Comparison of ENCODE assay signal across 9 cellular contexts in genomic region chr10:11724938-11725776, GRCh38. TPM values are rescaled to one million over a fixed set of nuclear protein-coding genes. Genes with fewer than 3 reads are reported as not detected.
DNase-seq lines count a peak whose midpoint lies in the region; ATAC-seq and TF ChIP-seq lines count a peak whose summit lies in the region.
"Had no signal": no experiment of that assay in that cellular context is flagged by ENCODE, and none has a peak within 500 bp of the region (broad histone marks: within the 10 kb centered on the region; RNA-seq: fewer than 3 reads in every experiment).

No MANE protein-coding gene starts in this region.

- peaks cover 6% of the 10 kb centered on the region for H3K9me3 Mint-ChIP-seq in activated CD8-positive, alpha-beta T cell treated with anti-CD3 and anti-CD28 coated beads, Interleukin-2, amount 10 ng/mL, durations not matched to agents 7 days and 5 days (ENCODE audit: insufficient read depth)

- H3K27me3 Mint-ChIP-seq in activated CD8-positive, alpha-beta T cell treated with anti-CD3 and anti-CD28 coated beads, Interleukin-2, amount 10 ng/mL, durations not matched to agents 7 days and 5 days (ENCODE audit: low read depth), result peaks cover 35% of the 10 kb centered on the region

- H3K4me1 ChIP-seq in heart right ventricle, result peaks cover 0 to 6% (median 0%) of the 10 kb centered on the region in 9 donors

- no peaks in the 10 kb centered on the region for H3K36me3 ChIP-seq in heart right ventricle
- H3K36me3 ChIP-seq: BLaER1 treated with 17β-estradiol and CSF1 and Interleukin-3, amounts not matched to agents 10 nM and 100 nM had no signal

- H3K4me1 Mint-ChIP-seq in activated CD8-positive, alpha-beta T cell treated with anti-CD3 and anti-CD28 coated beads, Interleukin-2, amount 10 ng/mL, durations not matched to agents 7 days and 5 days (ENCODE audit: low read depth), result peaks cover 4% of the 10 kb centered on the region

- H3K9me3 ChIP-seq in heart right ventricle, result peaks cover 0 to 6% (median 0%) of the 10 kb centered on the region in 11 donors

- intact Hi-C loops in heart right ventricle (cut with DNase I), result loop anchor here in 9 of 10 donors (1.0 to 10.0 kb wide), 4 partner anchors 110 to 210 kb away; partner anchors contain the start of gene USP6NL (in 1 of the 9)
- intact Hi-C loops in sciatic nerve (cut with DNase I), result loop anchor here (5.0 kb wide), 1 partner anchor 208 kb away; no protein-coding TSS in a partner anchor

- H3K27ac ChIP-seq in heart right ventricle, result no peak overlapping the region
- H3K27ac ChIP-seq: BLaER1 treated with 17β-estradiol and CSF1 and Interleukin-3, amounts not matched to agents 10 nM and 100 nM had no signal

- POLR2A ChIA-PET in activated CD8-positive, alpha-beta T cell treated with anti-CD3 and anti-CD28 coated beads, Interleukin-2, amount 10 ng/mL, durations not matched to agents 7 days and 5 days (lab: Charles Lee), result no interaction called here

- peak; percentile 72 for ATAC-seq in GM21526 (IDR thresholded peaks at IDR 0.05; ENCODE audit: low FRiP score, unreplicated experiment)
- peak; percentile 60 for ATAC-seq in activated CD8-positive, alpha-beta T cell treated with anti-CD3 and anti-CD28 coated beads, Interleukin-2, amount 10 ng/mL, durations not matched to agents 7 days and 5 days
- ATAC-seq in heart right ventricle, result peak; percentile 62 to 86 (median 79)
- ATAC-seq in sciatic nerve, result peak; percentile 86

- DNase-seq in NCI-H1417 (lab: John Stamatoyannopoulos, UW) (peak in 2 of 3 experiments; percentile 41 to 51), NCI-H1417 treated with DMSO at 0.1 percent for 48 hours (lab: John Stamatoyannopoulos, UW) (no peak), M059J (ENCODE audit: low read depth) (peak; percentile 43), heart right ventricle (peak in 1 of 2 donors; percentile 27), sciatic nerve (ENCODE audit: low spot score) (peak; percentile 47)
- DNase-seq in activated CD8-positive, alpha-beta T cell treated with anti-CD3 and anti-CD28 coated beads, Interleukin-2, amount 10 ng/mL, durations not matched to agents 7 days and 5 days, result peak; percentile 33
- DNase-seq in stimulated activated CD4-positive, alpha-beta T cell treated with anti-CD3 and anti-CD28 coated beads, Interleukin-1b, Interleukin-23, amount 100 ng/mL, for 48 hours, result no peak

- no peaks in the 10 kb centered on the region for H3K27me3 ChIP-seq in heart right ventricle
- H3K27me3 ChIP-seq: BLaER1 treated with 17β-estradiol and CSF1 and Interleukin-3, amounts not matched to agents 10 nM and 100 nM had no signal

- TF ChIP-seq CTCF in heart right ventricle (IDR thresholded peaks at IDR 0.05), result peak; percentile 48 to 83 (median 74)

- no peak overlapping the region for H3K27ac Mint-ChIP-seq in activated CD8-positive, alpha-beta T cell treated with anti-CD3 and anti-CD28 coated beads, Interleukin-2, amount 10 ng/mL, durations not matched to agents 7 days and 5 days

- no peak overlapping the region for H3K4me3 ChIP-seq in heart right ventricle
- H3K4me3 ChIP-seq: BLaER1 treated with 17β-estradiol and CSF1 and Interleukin-3, amounts not matched to agents 10 nM and 100 nM had no signal

- CTCF ChIA-PET in activated CD8-positive, alpha-beta T cell treated with anti-CD3 and anti-CD28 coated beads, Interleukin-2, amount 10 ng/mL, durations not matched to agents 7 days and 5 days (lab: Charles Lee), result interaction anchor here (0.6 to 4.3 kb wide), 10 partner anchors 14 to 213 kb away, joined by 3 to 25 read pairs (median 4); no protein-coding TSS in a partner anchor

- no peaks in the 10 kb centered on the region for H3K36me3 Mint-ChIP-seq in activated CD8-positive, alpha-beta T cell treated with anti-CD3 and anti-CD28 coated beads, Interleukin-2, amount 10 ng/mL, durations not matched to agents 7 days and 5 days (ENCODE audit: low read depth)

- no peak overlapping the region for H3K4me3 Mint-ChIP-seq in activated CD8-positive, alpha-beta T cell treated with anti-CD3 and anti-CD28 coated beads, Interleukin-2, amount 10 ng/mL, durations not matched to agents 7 days and 5 days

- 60 to 64% methylated on average over 20 of the region's 20 CpGs for WGBS in heart right ventricle, 2 donors

RNA-seq across cellular contexts. Expression of gene ECHDC3, which starts 17.0 kb away (rescaled TPM):
- not detected in 2 replicates for total RNA-seq in M059J (2014; rRNA removed; shearing (Covaris generic))
- 1 to 10 TPM; 1.2 to 1.4 TPM for total RNA-seq in activated CD8-positive, alpha-beta T cell treated with anti-CD3 and anti-CD28 coated beads, Interleukin-2, amount 10 ng/mL, durations not matched to agents 7 days and 5 days
- total RNA-seq in heart right ventricle, result 100 to 1,000 TPM in 2 of 10 donors, 10 to 100 TPM in 8; 39.6 to 114 (median 57.1) TPM
- 10 to 100 TPM; 15.0 to 83.1 TPM for polyA plus RNA-seq in heart right ventricle
- total RNA-seq in sciatic nerve, result 8.6 TPM

Comparison
In these comparisons a context has a peak if more than half of its experiments do, and no peak if none do; other contexts are left out.
1. DNase-seq: peak in NCI-H1417 (2 of 3), M059J (single experiment), activated CD8-positive, alpha-beta T cell treated with anti-CD3 and anti-CD28 coated beads, Interleukin-2, amount 10 ng/mL, durations not matched to agents 7 days and 5 days (single experiment) and sciatic nerve (single experiment); none in NCI-H1417 treated with DMSO at 0.1 percent for 48 hours (single experiment) and stimulated activated CD4-positive, alpha-beta T cell treated with anti-CD3 and anti-CD28 coated beads, Interleukin-1b, Interleukin-23, amount 100 ng/mL, for 48 hours (single experiment).
2. Peak in every context shown above with its lines, with median percentiles within 50 percentile points of each other: ATAC-seq.